In the genomic region with DNA sequence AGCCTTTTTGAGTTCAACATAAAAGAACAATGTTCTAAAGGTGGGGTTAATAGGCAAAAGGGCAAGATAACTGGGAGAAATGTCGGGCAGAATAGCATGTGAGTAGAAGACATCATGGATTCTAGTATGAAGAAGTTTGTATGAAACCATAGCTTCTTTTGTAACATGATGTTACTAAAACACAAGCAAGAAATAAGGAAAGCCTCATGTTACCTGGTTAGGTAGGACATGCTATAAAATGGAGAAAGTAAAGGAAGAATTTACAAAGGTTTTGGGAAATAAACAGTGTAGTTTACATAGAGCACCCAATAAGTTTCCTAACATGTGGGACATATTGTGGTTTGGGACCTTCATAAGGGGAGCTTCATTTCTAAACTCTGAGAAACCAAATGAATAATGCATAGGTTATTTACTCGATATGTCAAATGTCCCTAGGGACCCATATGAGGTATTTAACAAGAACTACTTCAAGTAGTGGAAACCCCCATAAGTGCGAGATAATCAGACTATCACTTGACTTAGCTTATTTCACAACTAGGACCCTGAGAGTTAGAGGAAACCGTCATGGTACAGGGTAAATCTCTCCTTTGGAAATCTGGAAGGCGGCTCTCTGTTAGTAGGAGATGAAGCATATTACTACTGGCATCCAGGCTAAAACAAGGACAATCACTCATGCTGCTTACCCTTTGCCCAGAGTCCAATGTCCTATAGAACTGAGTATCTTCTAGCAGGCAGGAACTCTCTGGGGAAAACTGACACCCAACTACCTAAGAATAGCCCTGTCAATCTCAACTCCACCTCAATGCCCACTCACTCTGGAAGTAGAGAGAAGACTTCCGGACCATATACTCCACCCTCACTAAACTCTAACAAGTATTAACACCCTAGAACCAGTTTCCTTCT, we compare ENCODE assay signal across 8 cellular contexts. TPM values are rescaled to one million over a fixed set of nuclear protein-coding genes. Genes with fewer than 3 reads are reported as not detected.
DNase-seq lines count a peak whose midpoint lies in the region; ATAC-seq and TF ChIP-seq lines count a peak whose summit lies in the region.

No MANE protein-coding gene starts in this region.

- ATAC-seq in GM18502 (IDR thresholded peaks at IDR 0.05; ENCODE audit: poor library complexity, unreplicated experiment): peak; percentile 77
- ATAC-seq in GM21390 (IDR thresholded peaks at IDR 0.05; ENCODE audit: unreplicated experiment): peak; percentile 63
- ATAC-seq in HG03342 (IDR thresholded peaks at IDR 0.05; ENCODE audit: unreplicated experiment): peak; percentile 74
- ATAC-seq in omental fat pad (ENCODE audit: low FRiP score): no peak

- DNase-seq in kidney tubule cell (ENCODE audit: low spot score): peak; percentile 28
- DNase-seq in omental fat pad (ENCODE audit: low spot score): no peak
- DNase-seq in NCI-H774 (lab: John Stamatoyannopoulos, UW): no peak
- no peak for DNase-seq in NCI-H2107 treated with DMSO at 0.1 percent for 48 hours (lab: John Stamatoyannopoulos, UW; ENCODE audit: unreplicated experiment)
- DNase-seq in NCI-H1694 (lab: John Stamatoyannopoulos, UW): no peak

- TF ChIP-seq CTCF in omental fat pad (IDR thresholded peaks at IDR 0.05): no peak

RNA-seq across cellular contexts. Expression of a gene that starts 57.5 kb away (rescaled TPM):
- total RNA-seq in omental fat pad: 10 to 100 TPM; 77.5 to 84.1 (median 80.1) TPM
